ENCODE assay signal across 7 cellular contexts in the genomic region with DNA sequence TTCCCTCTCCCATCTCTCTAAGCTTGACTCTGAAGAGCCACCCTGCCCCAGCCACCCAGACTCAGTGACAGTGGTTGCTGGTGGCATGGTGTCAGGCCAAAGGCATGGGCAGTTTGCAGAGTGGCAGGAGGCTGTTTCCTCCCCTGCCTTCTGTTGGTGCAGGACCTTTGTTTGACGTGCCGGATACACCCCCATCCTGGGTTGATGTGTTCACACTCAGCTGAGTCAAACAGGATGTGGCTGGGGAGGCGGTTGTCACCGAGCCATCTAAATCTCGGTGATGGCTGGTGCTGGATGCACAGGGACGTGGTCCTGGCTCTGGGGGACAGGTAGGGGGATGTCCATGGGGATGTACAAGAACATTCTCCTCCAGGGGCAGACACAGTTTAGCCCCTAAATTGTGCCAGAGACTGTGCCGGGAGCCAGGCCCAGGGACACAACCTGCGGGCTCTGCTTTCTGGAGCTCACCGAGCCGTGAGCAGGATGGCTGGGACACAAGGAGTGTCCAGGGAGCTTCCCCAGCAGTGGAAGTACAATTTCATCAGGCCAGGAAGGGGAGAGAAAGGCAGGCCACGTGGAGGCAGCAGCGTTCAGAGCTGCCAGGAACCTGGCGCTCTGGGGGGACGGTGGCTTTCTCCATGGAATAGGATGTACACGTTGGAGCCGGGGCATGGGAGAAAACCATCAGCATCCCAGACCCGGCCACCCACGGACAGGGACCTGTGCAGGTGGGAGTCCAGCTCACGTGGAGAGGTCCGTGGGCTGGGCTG.
A peak's percentile ranks its signal among the peaks of the same experiment; 100 is the strongest.
DNase-seq lines count a peak whose midpoint lies in the region; ATAC-seq and TF ChIP-seq lines count a peak whose summit lies in the region.

No MANE protein-coding gene starts in this region.

- POLR2A ChIA-PET in activated CD4-positive, alpha-beta T cell treated with anti-CD3 and anti-CD28 coated beads, Interleukin-2, amount 10 ng/mL, durations not matched to agents 7 days and 5 days (lab: Charles Lee), result interaction anchor here (0.9 kb wide), 1 partner anchor 13 kb away, joined by 3 read pairs; no protein-coding TSS in a partner anchor

- no peaks in the 10 kb centered on the region for H3K27me3 ChIP-seq in duodenal mucosa (ENCODE audit: control insufficient read depth in 1 of 2, insufficient read depth in 2 of 2, low read length in 2 of 2)
- H3K27me3 ChIP-seq in osteoblast (ENCODE audit: insufficient read depth, low read length), result no peaks in the 10 kb centered on the region
- H3K27me3 ChIP-seq in tibial nerve, result no peaks in the 10 kb centered on the region

- peaks cover 100% of the 10 kb centered on the region for H3K79me2 ChIP-seq in osteoblast (ENCODE audit: insufficient read depth, low read length)

- peaks cover 46% of the 10 kb centered on the region for H4K20me1 ChIP-seq in osteoblast (ENCODE audit: insufficient read depth, low read length)

- peak overlapping the region; percentile 44 for H3K27ac ChIP-seq in duodenal mucosa (ENCODE audit: low read depth, low read length)
- peak overlapping the region; percentile 79 for H3K27ac ChIP-seq in osteoblast (ENCODE audit: low read depth, low read length)
- peak overlapping the region in 3 of 4 donors; percentile 71 to 81 (median 74) for H3K27ac ChIP-seq in tibial nerve

- peaks cover 78% of the 10 kb centered on the region for H3K36me3 Mint-ChIP-seq in activated CD4-positive, alpha-beta T cell treated with anti-CD3 and anti-CD28 coated beads, Interleukin-2, amount 10 ng/mL, durations not matched to agents 7 days and 5 days (ENCODE audit: low read depth)

- no peak for TF ChIP-seq POLR2A in tibial nerve (IDR thresholded peaks at IDR 0.05)

- TF ChIP-seq CTCF in osteoblast (IDR thresholded peaks at IDR 0.05; ENCODE audit: extremely low read depth, low read depth, low read length) (no peak), tibial nerve (IDR thresholded peaks at IDR 0.05) (peak in 1 of 5 experiments; percentile 11)

- DNase-seq in HPDE6-E6E7 (ENCODE audit: extremely low spot score), result peak; percentile 68
- peak; percentile 90 for DNase-seq in activated CD4-positive, alpha-beta T cell treated with anti-CD3 and anti-CD28 coated beads, Interleukin-2, amount 10 ng/mL, durations not matched to agents 7 days and 5 days
- peak; percentile 99 for DNase-seq in osteoblast (ENCODE audit: insufficient read length, low spot score, missing footprints)
- no peak for DNase-seq in tibial nerve (ENCODE audit: low spot score in 2 of 2)
- DNase-seq in NCI-H1694 treated with DMSO at 0.1 percent for 48 hours (lab: John Stamatoyannopoulos, UW), result no peak

- H3K4me1 Mint-ChIP-seq in activated CD4-positive, alpha-beta T cell treated with anti-CD3 and anti-CD28 coated beads, Interleukin-2, amount 10 ng/mL, durations not matched to agents 7 days and 5 days, result peaks cover 94% of the 10 kb centered on the region

- peaks cover 30 to 55% of the 10 kb centered on the region in 2 donors for H3K4me1 ChIP-seq in duodenal mucosa (ENCODE audit: control insufficient read depth in 1 of 2, insufficient read depth in 2 of 2, low read length in 2 of 2)
- H3K4me1 ChIP-seq in osteoblast (ENCODE audit: insufficient read depth, low read length), result peaks cover 66% of the 10 kb centered on the region
- H3K4me1 ChIP-seq in tibial nerve, result peaks cover 0 to 97% (median 78%) of the 10 kb centered on the region in 4 donors

- H3K4me3 ChIP-seq in duodenal mucosa (ENCODE audit: low read depth in 1 of 2, low read length in 2 of 2) (peak overlapping the region in 1 of 2 donors; percentile 32), osteoblast (ENCODE audit: insufficient read depth, low read length) (no peak overlapping the region), tibial nerve (peak overlapping the region in 2 of 4 donors; percentile 6 to 8)

- CTCF ChIA-PET in activated CD4-positive, alpha-beta T cell treated with anti-CD3 and anti-CD28 coated beads, Interleukin-2, amount 10 ng/mL, durations not matched to agents 7 days and 5 days (lab: Charles Lee), result interaction anchor here (0.6 to 2.8 kb wide), 13 partner anchors 9 to 90 kb away, joined by 3 to 11 read pairs (median 4); no protein-coding TSS in a partner anchor

- no peaks in the 10 kb centered on the region for H3K9me3 ChIP-seq in duodenal mucosa (ENCODE audit: control insufficient read depth in 1 of 2, low read length in 2 of 2)
- no peaks in the 10 kb centered on the region for H3K9me3 ChIP-seq in osteoblast (ENCODE audit: low read depth, low read length)
- no peaks in the 10 kb centered on the region for H3K9me3 ChIP-seq in tibial nerve

- H3K36me3 ChIP-seq in duodenal mucosa (ENCODE audit: control insufficient read depth in 1 of 2, insufficient read depth in 2 of 2, low read length in 2 of 2) (peaks cover 0 to 23% of the 10 kb centered on the region in 2 donors), osteoblast (ENCODE audit: insufficient read depth, low read length) (peaks cover 33% of the 10 kb centered on the region), tibial nerve (peaks cover 0 to 17% (median 0%) of the 10 kb centered on the region in 3 donors)

- no peaks in the 10 kb centered on the region for H3K27me3 Mint-ChIP-seq in activated CD4-positive, alpha-beta T cell treated with anti-CD3 and anti-CD28 coated beads, Interleukin-2, amount 10 ng/mL, durations not matched to agents 7 days and 5 days

- peak; percentile 62 for ATAC-seq in GM19328 (IDR thresholded peaks at IDR 0.05; ENCODE audit: unreplicated experiment)

- peak overlapping the region; percentile 91 for H3K27ac Mint-ChIP-seq in activated CD4-positive, alpha-beta T cell treated with anti-CD3 and anti-CD28 coated beads, Interleukin-2, amount 10 ng/mL, durations not matched to agents 7 days and 5 days

- no peaks in the 10 kb centered on the region for H3K9me3 Mint-ChIP-seq in activated CD4-positive, alpha-beta T cell treated with anti-CD3 and anti-CD28 coated beads, Interleukin-2, amount 10 ng/mL, durations not matched to agents 7 days and 5 days

- H3K9ac ChIP-seq in duodenal mucosa (ENCODE audit: low read depth in 1 of 2, low read length in 2 of 2), result peak overlapping the region in 1 of 2 donors; percentile 29

- H2AFZ ChIP-seq in osteoblast (ENCODE audit: low read length), result no peak overlapping the region

- 51 to 61% methylated on average over 16 to 20 of the region's 20 CpGs for WGBS in tibial nerve, 2 donors

- H3K4me2 ChIP-seq in osteoblast (ENCODE audit: insufficient read depth, low read length), result peak overlapping the region; percentile 47

- peak overlapping the region; percentile 91 for H3K4me3 Mint-ChIP-seq in activated CD4-positive, alpha-beta T cell treated with anti-CD3 and anti-CD28 coated beads, Interleukin-2, amount 10 ng/mL, durations not matched to agents 7 days and 5 days

- peak in 1 of 2 donors; percentile 46 for TF ChIP-seq EP300 in tibial nerve (IDR thresholded peaks at IDR 0.05)

Comparison
In these comparisons a context has a peak if more than half of its experiments do, and no peak if none do; other contexts are left out.
1. DNase-seq: peak in HPDE6-E6E7 (single experiment), activated CD4-positive, alpha-beta T cell treated with anti-CD3 and anti-CD28 coated beads, Interleukin-2, amount 10 ng/mL, durations not matched to agents 7 days and 5 days (single experiment) and osteoblast (single experiment); none in tibial nerve (0 of 2) and NCI-H1694 treated with DMSO at 0.1 percent for 48 hours (single experiment).
2. Peak in every context shown above with its lines, with median percentiles within 50 percentile points of each other: H3K27ac ChIP-seq.